ENCODE assay signal across 14 cellular contexts in genomic region chr19:13729859-13730258, GRCh38. TPM values are rescaled to one million over a fixed set of nuclear protein-coding genes. Genes with fewer than 3 reads are reported as not detected.
DNase-seq lines count a peak whose midpoint lies in the region; ATAC-seq, FAIRE-seq and TF ChIP-seq lines count a peak whose summit lies in the region.
"Had no signal": no experiment of that assay in that cellular context is flagged by ENCODE, and none has a peak within 500 bp of the region (broad histone marks: within the 10 kb centered on the region; RNA-seq: fewer than 3 reads in every experiment).

No MANE protein-coding gene starts in this region.

- no peaks in the 10 kb centered on the region for H3K27me3 ChIP-seq in ACC112 (ENCODE audit: insufficient read depth, low read length)

- TF ChIP-seq POLR2A in GM12891 (IDR thresholded peaks at IDR 0.05; ENCODE audit: low read depth, low read length): no peak

- peaks cover 27% of the 10 kb centered on the region for H3K4me1 Mint-ChIP-seq in HFFc6 (ENCODE audit: low read depth)
- H3K4me1 Mint-ChIP-seq in activated T-helper 17 cell treated with anti-CD3 and anti-CD28 coated beads, Interleukin-2, amount 50 U/mL, for 72 hours: peaks cover 4% of the 10 kb centered on the region

- H3K27me3 Mint-ChIP-seq in HFFc6 (ENCODE audit: insufficient read depth): no peaks in the 10 kb centered on the region
- no peaks in the 10 kb centered on the region for H3K27me3 Mint-ChIP-seq in activated T-helper 17 cell treated with anti-CD3 and anti-CD28 coated beads, Interleukin-2, amount 50 U/mL, for 72 hours

- H2AFZ ChIP-seq in ACC112 (ENCODE audit: low read length, unreplicated experiment): peak overlapping the region; percentile 33

- peak overlapping the region; percentile 99 for H3K27ac ChIP-seq in ACC112 (ENCODE audit: low read depth, low read length)

- H3K36me3 Mint-ChIP-seq in HFFc6 (ENCODE audit: low read depth): no peaks in the 10 kb centered on the region; the same call in 1 of the 2 replicates
- H3K36me3 Mint-ChIP-seq in activated T-helper 17 cell treated with anti-CD3 and anti-CD28 coated beads, Interleukin-2, amount 50 U/mL, for 72 hours (ENCODE audit: low read depth): peaks cover 6% of the 10 kb centered on the region

- H3K4me3 Mint-ChIP-seq in HFFc6: no peak overlapping the region; the same call in none of the 2 replicates
- peak overlapping the region; percentile 88 for H3K4me3 Mint-ChIP-seq in activated T-helper 17 cell treated with anti-CD3 and anti-CD28 coated beads, Interleukin-2, amount 50 U/mL, for 72 hours

- FAIRE-seq in GM12891 (lab: Jason Lieb, UNC): no peak

- peak; percentile 20 for DNase-seq in HFFc6
- DNase-seq in iris pigment epithelial cell (ENCODE audit: low read depth): peak; percentile 56
- DNase-seq in central memory CD4-positive, alpha-beta T cell: no peak
- no peak for DNase-seq in COR-L47 (lab: John Stamatoyannopoulos, UW)
- no peak for DNase-seq in GM12891 (ENCODE audit: insufficient read length, low spot score)
- DNase-seq: activated CD4-positive, alpha-beta T cell treated with anti-CD3 and anti-CD28 coated beads, Interleukin-2, amount 50 U/mL, for 4 hours; midbrain; NCI-H1694 treated with DMSO at 0.1 percent for 48 hours; Right ventricle myocardium superior; stimulated activated naive CD4-positive, alpha-beta T cell had no signal

- no peak overlapping the region for H3K4me3 ChIP-seq in ACC112 (ENCODE audit: low read depth, low read length)

- no peaks in the 10 kb centered on the region for H3K36me3 ChIP-seq in ACC112 (ENCODE audit: insufficient read depth, low read length)

- H3K9me3 Mint-ChIP-seq in HFFc6: no peaks in the 10 kb centered on the region
- H3K9me3 Mint-ChIP-seq in activated T-helper 17 cell treated with anti-CD3 and anti-CD28 coated beads, Interleukin-2, amount 50 U/mL, for 72 hours: no peaks in the 10 kb centered on the region
- H3K9me3 Mint-ChIP-seq: central memory CD8-positive, alpha-beta T cell had no signal

- H3K4me1 ChIP-seq in ACC112 (ENCODE audit: control insufficient read depth, insufficient read depth, low read length, unreplicated experiment): peaks cover 19% of the 10 kb centered on the region

- ATAC-seq in activated T-helper 17 cell treated with anti-CD3 and anti-CD28 coated beads, Interleukin-2, amount 50 U/mL, for 72 hours (replicated peaks): no peak
- ATAC-seq in GM18511 (IDR thresholded peaks at IDR 0.05; ENCODE audit: unreplicated experiment): no peak

- no peak for TF ChIP-seq CTCF in HFFc6 (IDR thresholded peaks at IDR 0.05)

- H3K79me2 ChIP-seq in ACC112 (ENCODE audit: control insufficient read depth, insufficient read depth, low read length, unreplicated experiment): no peaks in the 10 kb centered on the region

- peak overlapping the region; percentile 100 for H3K27ac Mint-ChIP-seq in HFFc6
- H3K27ac Mint-ChIP-seq in activated T-helper 17 cell treated with anti-CD3 and anti-CD28 coated beads, Interleukin-2, amount 50 U/mL, for 72 hours: no peak overlapping the region

TF ChIP-seq in GM12891, 5 proteins besides CTCF, POLR2A, EP300 and RAD21:
- TF ChIP-seq TAF1 (IDR thresholded peaks at IDR 0.05; ENCODE audit: low read depth, low read length): no peak
- TF ChIP-seq SPI1 (IDR thresholded peaks at IDR 0.05; ENCODE audit: low read depth, low read length): no peak
- TF ChIP-seq PAX5 (IDR thresholded peaks at IDR 0.05; ENCODE audit: insufficient read depth, low read length, severe bottlenecking): no peak
- TF ChIP-seq POU2F2 (IDR thresholded peaks at IDR 0.05; ENCODE audit: low read depth, low read length): no peak
- no peak for TF ChIP-seq POLR2AphosphoS5 (IDR thresholded peaks at IDR 0.05; ENCODE audit: low read depth, low read length)

RNA-seq across cellular contexts. Expression of gene MRI1, which starts 34.5 kb away (rescaled TPM):
- total RNA-seq in HFFc6 (2021; fragmentation: NEBNext Ultra II Directional; extraction: Animal tissue kit (Norgen Biotek cat#: 25700)): 10 to 100 TPM; 31.3 to 34.7 (median 31.8) TPM
- total RNA-seq in activated T-helper 17 cell treated with anti-CD3 and anti-CD28 coated beads, Interleukin-2, amount 50 U/mL, for 72 hours: 10 to 100 TPM; 45.3 to 53.7 TPM
- 21.0 TPM for polyA plus RNA-seq in GM12891 (2012; ENCODE audit: low read depth, missing spikeins)

RNA-seq across cellular contexts. Expression of gene C19orf53, which starts 44.4 kb away (rescaled TPM):
- 100 to 1,000 TPM; 123 to 204 (median 172) TPM for total RNA-seq in HFFc6 (2021; fragmentation: NEBNext Ultra II Directional; extraction: Animal tissue kit (Norgen Biotek cat#: 25700))
- total RNA-seq in activated T-helper 17 cell treated with anti-CD3 and anti-CD28 coated beads, Interleukin-2, amount 50 U/mL, for 72 hours: 100 to 1,000 TPM in 1 of 2 donors, 10 to 100 TPM in 1; 76.7 to 127 TPM
- polyA plus RNA-seq in GM12891 (2012; ENCODE audit: low read depth, missing spikeins): 228 TPM

Comparison
In these comparisons a context has a peak if more than half of its experiments do, and no peak if none do; other contexts are left out.
1. DNase-seq: peak in HFFc6 (single experiment) and iris pigment epithelial cell (single experiment); none in central memory CD4-positive, alpha-beta T cell (single experiment), COR-L47 (single experiment) and GM12891 (single experiment).